In the genomic region with DNA sequence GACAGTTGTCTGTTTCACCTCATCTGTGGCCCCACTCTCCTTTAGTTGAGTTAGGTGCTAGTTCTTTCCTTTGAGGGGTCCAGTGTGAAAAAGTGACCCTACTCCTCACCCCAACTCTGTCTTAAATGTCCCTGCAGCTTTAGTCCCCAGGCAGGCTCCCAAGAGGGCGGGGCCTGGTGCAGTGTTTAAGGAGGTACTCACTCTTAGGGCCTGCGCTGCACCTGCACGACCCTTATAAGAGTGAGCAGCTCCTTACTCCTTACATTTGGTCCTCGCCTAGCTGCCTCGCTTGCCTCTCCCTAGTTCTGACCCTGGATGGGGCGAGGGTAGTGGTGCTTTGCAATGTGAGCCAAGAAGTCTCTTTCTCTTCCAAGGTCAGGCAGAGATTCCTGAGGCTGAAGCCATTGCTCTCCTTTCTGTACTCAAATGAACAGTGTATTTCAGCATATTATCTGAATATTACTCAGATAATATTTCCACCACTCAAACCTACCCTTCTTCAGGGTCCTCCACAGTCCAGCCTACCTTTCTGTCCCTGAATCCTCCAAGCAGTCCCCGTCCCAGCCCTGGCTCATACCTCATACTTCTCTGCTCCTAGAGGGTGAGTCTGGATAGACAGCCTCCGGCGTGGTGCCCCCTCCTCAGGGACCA, we compare ENCODE assay signal across 12 cellular contexts.
"Had no signal": no experiment of that assay in that cellular context is flagged by ENCODE, and none has a peak within 500 bp of the region (broad histone marks: within the 10 kb centered on the region; RNA-seq: fewer than 3 reads in every experiment).

No MANE protein-coding gene starts in this region.

- DNase-seq: activated CD4-positive, alpha-beta T cell treated with anti-CD3 and anti-CD28 coated beads for 1 hour; colonic mucosa; foreskin melanocyte; mesenchymal stem cell; stimulated activated naive B cell treated with anti-CD40 and anti-IgM and Interleukin-4, amounts not matched to agents 10 μg/mL and 1 μg/mL and 100 μg/mL, for 72 hours; SW 1271 had no signal

- H3K4me1 ChIP-seq: colonic mucosa, parathyroid adenoma had no signal

- H2AFZ ChIP-seq: parathyroid adenoma had no signal

- H3K4me2 ChIP-seq: smooth muscle cell had no signal

- H3K4me3 Mint-ChIP-seq: activated CD4-positive, alpha-beta memory T cell treated with anti-CD3 and anti-CD28 coated beads for 36 hours; activated naive CD8-positive, alpha-beta T cell treated with anti-CD3 and anti-CD28 coated beads, Interleukin-2, amount 50 U/mL, for 24 hours; stimulated activated naive B cell treated with anti-CD40 and anti-IgM and Interleukin-4, amounts not matched to agents 10 μg/mL and 1 μg/mL and 100 μg/mL, for 72 hours; T-helper 2 cell treated with Interferon-gamma antibody and Interleukin-4, amounts not matched to agents 5 μg/mL and 100 μg/mL, for 36 hours had no signal

- H3K36me3 Mint-ChIP-seq: activated CD4-positive, alpha-beta memory T cell treated with anti-CD3 and anti-CD28 coated beads for 36 hours; stimulated activated naive B cell treated with anti-CD40 and anti-IgM and Interleukin-4, amounts not matched to agents 10 μg/mL and 1 μg/mL and 100 μg/mL, for 72 hours had no signal

- H3K27me3 Mint-ChIP-seq: activated CD4-positive, alpha-beta memory T cell treated with anti-CD3 and anti-CD28 coated beads for 36 hours had no signal

- H3K27ac ChIP-seq: colonic mucosa, parathyroid adenoma had no signal

- FAIRE-seq: astrocyte had no signal

- H3K4me3 ChIP-seq: colonic mucosa, smooth muscle cell had no signal

- H3K79me2 ChIP-seq: parathyroid adenoma had no signal

- H3K9me3 ChIP-seq: colonic mucosa had no signal

- H3K36me3 ChIP-seq: colonic mucosa had no signal

- H3K27me3 ChIP-seq: colonic mucosa had no signal

- H3K9ac ChIP-seq: parathyroid adenoma had no signal

- H3K9me3 Mint-ChIP-seq: activated CD4-positive, alpha-beta memory T cell treated with anti-CD3 and anti-CD28 coated beads for 36 hours; activated naive CD8-positive, alpha-beta T cell treated with anti-CD3 and anti-CD28 coated beads, Interleukin-2, amount 50 U/mL, for 24 hours; stimulated activated naive B cell treated with anti-CD40 and anti-IgM and Interleukin-4, amounts not matched to agents 10 μg/mL and 1 μg/mL and 100 μg/mL, for 72 hours; T-helper 2 cell treated with Interferon-gamma antibody and Interleukin-4, amounts not matched to agents 5 μg/mL and 100 μg/mL, for 36 hours had no signal

- H3K27ac Mint-ChIP-seq: activated CD4-positive, alpha-beta memory T cell treated with anti-CD3 and anti-CD28 coated beads for 36 hours; activated naive CD8-positive, alpha-beta T cell treated with anti-CD3 and anti-CD28 coated beads, Interleukin-2, amount 50 U/mL, for 24 hours; stimulated activated naive B cell treated with anti-CD40 and anti-IgM and Interleukin-4, amounts not matched to agents 10 μg/mL and 1 μg/mL and 100 μg/mL, for 72 hours; T-helper 2 cell treated with Interferon-gamma antibody and Interleukin-4, amounts not matched to agents 5 μg/mL and 100 μg/mL, for 36 hours had no signal
